In genomic region chr4:126784966-126785580, GRCh38 we compare ENCODE assay signal across 34 cellular contexts.
A peak's percentile ranks its signal among the peaks of the same experiment; 100 is the strongest.
DNase-seq lines count a peak whose midpoint lies in the region; ATAC-seq, FAIRE-seq and TF ChIP-seq lines count a peak whose summit lies in the region.
"Had no signal": no experiment of that assay in that cellular context is flagged by ENCODE, and none has a peak within 500 bp of the region (broad histone marks: within the 10 kb centered on the region; RNA-seq: fewer than 3 reads in every experiment).

No MANE protein-coding gene starts in this region.

- H3K23ac ChIP-seq in neuronal stem cell (ENCODE audit: low read depth, low read length, poor library complexity), result no peak overlapping the region

- H3K4me1 Mint-ChIP-seq in activated CD8-positive, alpha-beta T cell treated with anti-CD3 and anti-CD28 coated beads for 36 hours (ENCODE audit: low read depth), result no peaks in the 10 kb centered on the region
- H3K4me1 Mint-ChIP-seq: activated naive CD8-positive, alpha-beta T cell treated with anti-CD3 and anti-CD28 coated beads, Interleukin-2, amount 10 ng/mL, durations not matched to agents 7 days and 5 days; memory B cell; stimulated activated memory B cell treated with anti-CD40 and anti-IgM and Interleukin-4, amounts not matched to agents 10 μg/mL and 1 μg/mL and 100 μg/mL, for 72 hours had no signal

- no peak overlapping the region for H3K4me2 ChIP-seq in GM23248 (ENCODE audit: unreplicated experiment)
- no peak overlapping the region for H3K4me2 ChIP-seq in neuronal stem cell (ENCODE audit: insufficient read depth, low read length, poor library complexity, severe bottlenecking)

- H3K9ac ChIP-seq in GM23248 (no peak overlapping the region), neuronal stem cell (ENCODE audit: low read depth, low read length, poor library complexity) (no peak overlapping the region)

- H3K27ac ChIP-seq in GM23248 (no peak overlapping the region), epithelial cell of prostate (peak overlapping the region; percentile 71), neuronal stem cell (replicated peaks; ENCODE audit: low read length) (no peak overlapping the region)
- H3K27ac ChIP-seq: ascending aorta, neutrophil, sigmoid colon, upper lobe of left lung, VCaP had no signal

- H3K79me1 ChIP-seq in neuronal stem cell (ENCODE audit: low read depth, low read length), result no peaks in the 10 kb centered on the region

- H4K8ac ChIP-seq in neuronal stem cell (ENCODE audit: low read depth, low read length), result no peak overlapping the region

- DNase-seq in GM23248 (peak; percentile 13), RCC 7860 (ENCODE audit: low spot score) (peak; percentile 23), epithelial cell of prostate (ENCODE audit: low read depth, low spot score) (peak; percentile 14), neuronal stem cell (ENCODE audit: low spot score) (no peak), NCI-H2171 (lab: John Stamatoyannopoulos, UW) (no peak)
- DNase-seq in activated CD8-positive, alpha-beta T cell treated with anti-CD3 and anti-CD28 coated beads for 36 hours, result no peak
- DNase-seq: activated CD4-positive, alpha-beta T cell treated with anti-CD3 and anti-CD28 coated beads for 48 hours; activated gamma-delta T cell; activated naive CD8-positive, alpha-beta T cell treated with anti-CD3 and anti-CD28 coated beads, Interleukin-2, amount 10 ng/mL, durations not matched to agents 7 days and 5 days; activated T-cell treated with anti-CD3 and anti-CD28 coated beads, Interleukin-2, amount 50 U/mL, for 24 hours; C1 segment of cervical spinal cord; Caco-2; caudate nucleus; GOT3; left cardiac atrium; MM.1S; NCI-H1417; NCI-H2081; NCI-H345; NCI-H774; sigmoid colon; stimulated activated CD4-positive, alpha-beta T cell treated with anti-CD3 and anti-CD28 coated beads, Interleukin-4, amount 100 ng/mL, for 4 hours; substantia nigra; upper lobe of left lung had no signal

- no peak overlapping the region for H4K91ac ChIP-seq in neuronal stem cell (ENCODE audit: low read depth, low read length, poor library complexity)

- in situ Hi-C loops in GM23248 (cut with MboI), result no loop called here

- H3K27ac Mint-ChIP-seq in activated CD8-positive, alpha-beta T cell treated with anti-CD3 and anti-CD28 coated beads for 36 hours, result no peak overlapping the region
- H3K27ac Mint-ChIP-seq: activated naive CD8-positive, alpha-beta T cell treated with anti-CD3 and anti-CD28 coated beads, Interleukin-2, amount 10 ng/mL, durations not matched to agents 7 days and 5 days; activated T-cell treated with anti-CD3 and anti-CD28 coated beads, Interleukin-2, amount 50 U/mL, for 24 hours; dendritic cell treated with granulocyte-macrophage colony-stimulating factor and Interleukin-4, amounts not matched to agents 40 ng/mL and 50 ng/mL, for 4 days; memory B cell; progenitor cell of endocrine pancreas; stimulated activated memory B cell treated with anti-CD40 and anti-IgM and Interleukin-4, amounts not matched to agents 10 μg/mL and 1 μg/mL and 100 μg/mL, for 72 hours; T-helper 2 cell treated with Interferon-gamma antibody and Interleukin-4, amounts not matched to agents 5 μg/mL and 100 μg/mL, for 36 hours had no signal

- TF ChIP-seq CTCF in activated CD8-positive, alpha-beta T cell treated with anti-CD3 and anti-CD28 coated beads for 36 hours (IDR thresholded peaks at IDR 0.05), result no peak

- H3K4me3 ChIP-seq in GM23248 (no peak overlapping the region), neuronal stem cell (ENCODE audit: low read length in 2 of 2) (no peak overlapping the region)
- H3K4me3 ChIP-seq: ascending aorta, sigmoid colon, upper lobe of left lung had no signal

- no peaks in the 10 kb centered on the region for H4K20me1 ChIP-seq in GM23248 (ENCODE audit: insufficient read depth)

- H2BK15ac ChIP-seq in neuronal stem cell (ENCODE audit: low read length), result no peak overlapping the region

- H2BK120ac ChIP-seq in neuronal stem cell (ENCODE audit: low read depth, low read length), result no peak overlapping the region

- intact Hi-C loops in activated CD8-positive, alpha-beta T cell treated with anti-CD3 and anti-CD28 coated beads for 36 hours (cut with micrococcal nuclease), result no loop called here

- no peak overlapping the region for H2BK5ac ChIP-seq in neuronal stem cell (ENCODE audit: low read length)

- H3K14ac ChIP-seq in neuronal stem cell (ENCODE audit: low read length), result no peak overlapping the region

- H3K36me3 Mint-ChIP-seq in activated CD8-positive, alpha-beta T cell treated with anti-CD3 and anti-CD28 coated beads for 36 hours (ENCODE audit: low read depth), result no peaks in the 10 kb centered on the region
- H3K36me3 Mint-ChIP-seq: activated naive CD8-positive, alpha-beta T cell treated with anti-CD3 and anti-CD28 coated beads, Interleukin-2, amount 10 ng/mL, durations not matched to agents 7 days and 5 days; memory B cell; stimulated activated memory B cell treated with anti-CD40 and anti-IgM and Interleukin-4, amounts not matched to agents 10 μg/mL and 1 μg/mL and 100 μg/mL, for 72 hours had no signal

- H2AFZ ChIP-seq in GM23248 (peak overlapping the region; percentile 65), neuronal stem cell (ENCODE audit: low read length) (peak overlapping the region; percentile 25)

- H3K9me3 Mint-ChIP-seq in activated CD8-positive, alpha-beta T cell treated with anti-CD3 and anti-CD28 coated beads for 36 hours, result peaks cover 3% of the 10 kb centered on the region
- H3K9me3 Mint-ChIP-seq: activated naive CD8-positive, alpha-beta T cell treated with anti-CD3 and anti-CD28 coated beads, Interleukin-2, amount 10 ng/mL, durations not matched to agents 7 days and 5 days; dendritic cell treated with granulocyte-macrophage colony-stimulating factor and Interleukin-4, amounts not matched to agents 40 ng/mL and 50 ng/mL, for 4 days; memory B cell had no signal

- no peak overlapping the region for H2BK12ac ChIP-seq in neuronal stem cell (ENCODE audit: low read length)

- H3K4me1 ChIP-seq in GM23248 (ENCODE audit: insufficient read depth) (peaks cover 6% of the 10 kb centered on the region; the same call in 1 of the 2 replicates), neuronal stem cell (ENCODE audit: control insufficient read depth in 2 of 2, insufficient read depth in 1 of 2, low read depth in 1 of 2, low read length in 2 of 2) (no peaks in the 10 kb centered on the region)
- H3K4me1 ChIP-seq: ascending aorta, Caco-2, sigmoid colon, upper lobe of left lung had no signal

- H2AK5ac ChIP-seq in neuronal stem cell (ENCODE audit: low read depth, low read length), result no peak overlapping the region

- peaks cover 5% of the 10 kb centered on the region; the same call in 1 of the 2 replicates for H3F3A ChIP-seq in GM23248 (ENCODE audit: insufficient read depth)

- H3K36me3 ChIP-seq in GM23248 (ENCODE audit: low read depth) (no peaks in the 10 kb centered on the region), neuronal stem cell (replicated peaks in 1 of 2; ENCODE audit: control insufficient read depth in 2 of 2, insufficient read depth in 2 of 2, low read length in 2 of 2) (no peaks in the 10 kb centered on the region)
- H3K36me3 ChIP-seq: ascending aorta, neutrophil, sigmoid colon, upper lobe of left lung had no signal

- no peak overlapping the region for H3K18ac ChIP-seq in neuronal stem cell (ENCODE audit: low read length)

- H3K79me2 ChIP-seq in GM23248 (ENCODE audit: insufficient read depth), result no peaks in the 10 kb centered on the region

- FAIRE-seq in RCC 7860 (lab: Jason Lieb, UNC), result peak; percentile 5
- FAIRE-seq: GM18507 had no signal

- POLR2A ChIA-PET in activated CD8-positive, alpha-beta T cell treated with anti-CD3 and anti-CD28 coated beads for 36 hours (lab: Charles Lee), result no interaction called here

- no peak overlapping the region for H3K4me3 Mint-ChIP-seq in activated CD8-positive, alpha-beta T cell treated with anti-CD3 and anti-CD28 coated beads for 36 hours
- H3K4me3 Mint-ChIP-seq: activated naive CD8-positive, alpha-beta T cell treated with anti-CD3 and anti-CD28 coated beads, Interleukin-2, amount 10 ng/mL, durations not matched to agents 7 days and 5 days; activated T-cell treated with anti-CD3 and anti-CD28 coated beads, Interleukin-2, amount 50 U/mL, for 24 hours; dendritic cell treated with granulocyte-macrophage colony-stimulating factor and Interleukin-4, amounts not matched to agents 40 ng/mL and 50 ng/mL, for 4 days; memory B cell; stimulated activated memory B cell treated with anti-CD40 and anti-IgM and Interleukin-4, amounts not matched to agents 10 μg/mL and 1 μg/mL and 100 μg/mL, for 72 hours; T-helper 2 cell treated with Interferon-gamma antibody and Interleukin-4, amounts not matched to agents 5 μg/mL and 100 μg/mL, for 36 hours had no signal

- no peak overlapping the region for H3K4ac ChIP-seq in neuronal stem cell (ENCODE audit: low read length)

- no peaks in the 10 kb centered on the region for H3K9me2 ChIP-seq in GM23248 (ENCODE audit: insufficient read depth)

- no peaks in the 10 kb centered on the region for H3K27me3 ChIP-seq in GM23248 (replicated peaks; ENCODE audit: insufficient read depth)
- no peaks in the 10 kb centered on the region for H3K27me3 ChIP-seq in neuronal stem cell (ENCODE audit: control insufficient read depth in 3 of 3, insufficient read depth in 3 of 3, low read depth in 1 of 3, low read length in 3 of 3)
- H3K27me3 ChIP-seq: ascending aorta, neutrophil, sigmoid colon, upper lobe of left lung had no signal

- no peaks in the 10 kb centered on the region for H3K9me3 ChIP-seq in GM23248 (ENCODE audit: low read depth)
- no peaks in the 10 kb centered on the region for H3K9me3 ChIP-seq in neuronal stem cell (replicated peaks in 1 of 2; ENCODE audit: control insufficient read depth in 2 of 2, insufficient read depth in 1 of 2, low read depth in 1 of 2, low read length in 2 of 2)
- H3K9me3 ChIP-seq: ascending aorta, Caco-2, neutrophil, sigmoid colon, upper lobe of left lung had no signal

- H3K27me3 Mint-ChIP-seq in activated CD8-positive, alpha-beta T cell treated with anti-CD3 and anti-CD28 coated beads for 36 hours, result no peaks in the 10 kb centered on the region
- H3K27me3 Mint-ChIP-seq: activated naive CD8-positive, alpha-beta T cell treated with anti-CD3 and anti-CD28 coated beads, Interleukin-2, amount 10 ng/mL, durations not matched to agents 7 days and 5 days; activated T-cell treated with anti-CD3 and anti-CD28 coated beads, Interleukin-2, amount 50 U/mL, for 24 hours; dendritic cell treated with granulocyte-macrophage colony-stimulating factor and Interleukin-4, amounts not matched to agents 40 ng/mL and 50 ng/mL, for 4 days; memory B cell; progenitor cell of endocrine pancreas; stimulated activated memory B cell treated with anti-CD40 and anti-IgM and Interleukin-4, amounts not matched to agents 10 μg/mL and 1 μg/mL and 100 μg/mL, for 72 hours had no signal

- ATAC-seq in activated CD8-positive, alpha-beta T cell treated with anti-CD3 and anti-CD28 coated beads for 36 hours, result no peak
- no peak for ATAC-seq in HG03139 (IDR thresholded peaks at IDR 0.05; ENCODE audit: unreplicated experiment)
- ATAC-seq: left cardiac atrium; stimulated activated memory B cell treated with anti-CD40 and anti-IgM and Interleukin-4, amounts not matched to agents 10 μg/mL and 1 μg/mL and 100 μg/mL, for 72 hours had no signal

- CTCF ChIA-PET in activated CD8-positive, alpha-beta T cell treated with anti-CD3 and anti-CD28 coated beads for 36 hours (lab: Charles Lee), result interaction anchor here (1.3 kb wide), 1 partner anchor 9 kb away, joined by 3 read pairs; no protein-coding TSS in a partner anchor

- 72 to 74% methylated on average over 2 of the region's 2 CpGs for WGBS in GM23248 (ENCODE audit: low coverage in 1 of 2, low lambda C conversion rate in 2 of 2, missing lambda C conversion rate in 2 of 2), 2 experiments
- no CpG with 5 or more reads among the region's 2 CpGs for WGBS in neuronal stem cell (ENCODE audit: extremely low coverage in 2 of 2, insufficient read length in 2 of 2, insufficient replicate concordance in 1 of 2), 2 donors

Comparison
In these comparisons a context has a peak if more than half of its experiments do, and no peak if none do; other contexts are left out.
1. DNase-seq: peak in GM23248 (single experiment), RCC 7860 (single experiment) and epithelial cell of prostate (single experiment); none in neuronal stem cell (single experiment), activated CD8-positive, alpha-beta T cell treated with anti-CD3 and anti-CD28 coated beads for 36 hours (single experiment) and NCI-H2171 (single experiment).